In the genomic region with DNA sequence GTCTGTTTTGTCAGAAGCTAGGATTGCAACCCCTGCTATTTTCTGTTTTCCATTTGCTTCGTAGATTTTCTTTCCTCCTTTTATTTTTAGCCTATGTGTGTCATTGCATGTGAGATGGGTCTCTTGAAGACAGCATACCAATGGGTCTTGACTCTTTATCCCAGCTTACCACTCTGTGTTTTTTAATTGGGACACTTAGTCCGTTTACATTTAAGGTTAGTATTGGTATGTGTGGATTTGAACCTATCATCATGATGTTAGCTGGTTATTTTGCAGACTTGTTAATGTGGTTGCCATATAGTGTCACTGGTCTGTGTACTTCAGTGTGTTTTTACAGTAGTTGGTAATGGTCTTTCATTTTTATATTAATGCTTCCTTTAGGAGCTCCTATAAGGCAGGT, we compare ENCODE assay signal across 23 cellular contexts.
"Had no signal": no experiment of that assay in that cellular context is flagged by ENCODE, and none has a peak within 500 bp of the region (broad histone marks: within the 10 kb centered on the region; RNA-seq: fewer than 3 reads in every experiment).

No MANE protein-coding gene starts in this region.

- H3K4me1 ChIP-seq: colonic mucosa, esophagus muscularis mucosa, esophagus squamous epithelium, foreskin keratinocyte, gastrocnemius medialis, gastroesophageal sphincter, heart left ventricle, heart right ventricle had no signal

- DNase-seq: colonic mucosa; cortex of kidney; dermis blood vessel endothelial cell; dorsolateral prefrontal cortex; effector CD4-positive, alpha-beta T cell; effector CD8-positive, alpha-beta T cell; effector memory CD4-positive, alpha-beta T cell; effector memory CD8-positive, alpha-beta T cell; endodermal cell; erythroblast; esophagus squamous epithelium; foreskin fibroblast; foreskin keratinocyte; foreskin melanocyte; gastrocnemius medialis; glutamatergic neuron; head of caudate nucleus; heart left ventricle; heart right ventricle had no signal

- H3K27me3 ChIP-seq: colonic mucosa, dorsolateral prefrontal cortex, esophagus muscularis mucosa, esophagus squamous epithelium, foreskin keratinocyte, gastrocnemius medialis, gastroesophageal sphincter, heart left ventricle, heart right ventricle had no signal

- H3K4me3 ChIP-seq: colonic mucosa, coronary artery, dorsolateral prefrontal cortex, esophagus muscularis mucosa, esophagus squamous epithelium, gastrocnemius medialis, gastroesophageal sphincter, heart left ventricle, heart right ventricle had no signal

- H3K9me3 ChIP-seq: colonic mucosa, gastrocnemius medialis had no signal

- H3K36me3 ChIP-seq: colonic mucosa, esophagus muscularis mucosa, esophagus squamous epithelium, gastrocnemius medialis, gastroesophageal sphincter, heart left ventricle, heart right ventricle had no signal

- H3K27ac ChIP-seq: colonic mucosa, coronary artery, dorsolateral prefrontal cortex, epithelial cell of prostate, esophagus muscularis mucosa, esophagus squamous epithelium, foreskin keratinocyte, gastrocnemius medialis, gastroesophageal sphincter, heart left ventricle, heart right ventricle had no signal
